1 cellular context compared by ENCODE assay signal in the genomic region with DNA sequence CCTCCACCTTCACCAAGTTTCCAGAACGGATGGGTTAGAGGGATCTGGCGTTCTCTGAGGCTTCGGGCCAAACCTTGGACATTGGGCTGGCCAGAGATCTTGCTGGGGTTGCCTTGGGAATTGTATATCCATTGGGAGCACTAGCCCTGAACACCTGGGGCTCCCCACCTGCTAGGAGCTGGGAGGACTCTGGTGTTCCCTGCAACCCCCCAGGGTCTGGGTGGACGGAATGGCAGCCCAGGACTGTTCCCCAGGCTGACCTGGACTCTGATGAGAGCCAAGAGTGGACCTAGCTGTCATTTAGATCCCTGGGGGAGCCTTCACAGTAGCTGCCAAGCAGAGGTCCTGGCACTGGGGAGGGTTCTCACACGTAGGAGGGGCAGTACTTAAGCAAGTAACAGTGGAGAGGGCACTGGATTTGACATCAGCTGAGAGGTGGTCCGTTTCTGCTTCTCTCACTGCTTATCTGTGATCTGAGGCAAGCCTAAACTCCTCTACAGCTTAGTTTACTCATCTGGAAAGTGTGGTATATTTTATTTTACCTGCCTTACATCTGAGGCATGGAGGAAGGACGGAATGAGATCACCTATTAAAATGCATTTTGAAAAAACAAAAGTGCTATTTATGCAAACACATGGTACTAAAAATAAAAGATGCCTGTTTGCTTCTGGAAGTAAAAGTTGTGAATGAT.
TF ChIP-seq lines count a peak whose summit lies in the region.

No MANE protein-coding gene starts in this region.

TF ChIP-seq in HEK293, 187 proteins besides CTCF, POLR2A, EP300 and RAD21:
- TF ChIP-seq, protein P1, sequence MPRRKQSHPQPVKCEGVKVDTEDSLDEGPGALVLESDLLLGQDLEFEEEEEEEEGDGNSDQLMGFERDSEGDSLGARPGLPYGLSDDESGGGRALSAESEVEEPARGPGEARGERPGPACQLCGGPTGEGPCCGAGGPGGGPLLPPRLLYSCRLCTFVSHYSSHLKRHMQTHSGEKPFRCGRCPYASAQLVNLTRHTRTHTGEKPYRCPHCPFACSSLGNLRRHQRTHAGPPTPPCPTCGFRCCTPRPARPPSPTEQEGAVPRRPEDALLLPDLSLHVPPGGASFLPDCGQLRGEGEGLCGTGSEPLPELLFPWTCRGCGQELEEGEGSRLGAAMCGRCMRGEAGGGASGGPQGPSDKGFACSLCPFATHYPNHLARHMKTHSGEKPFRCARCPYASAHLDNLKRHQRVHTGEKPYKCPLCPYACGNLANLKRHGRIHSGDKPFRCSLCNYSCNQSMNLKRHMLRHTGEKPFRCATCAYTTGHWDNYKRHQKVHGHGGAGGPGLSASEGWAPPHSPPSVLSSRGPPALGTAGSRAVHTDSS (tag by site-specific recombination; IDR thresholded peaks at IDR 0.05): no peak
- peak; percentile 46 for TF ChIP-seq GLIS1 (tag by site-specific recombination; IDR thresholded peaks at IDR 0.05)
- peak; percentile 83 for TF ChIP-seq ZNF341 (tag by site-specific recombination; IDR thresholded peaks at IDR 0.05; ENCODE audit: low read depth)
